Comparison of ENCODE assay signal across 23 cellular contexts in the genomic region with DNA sequence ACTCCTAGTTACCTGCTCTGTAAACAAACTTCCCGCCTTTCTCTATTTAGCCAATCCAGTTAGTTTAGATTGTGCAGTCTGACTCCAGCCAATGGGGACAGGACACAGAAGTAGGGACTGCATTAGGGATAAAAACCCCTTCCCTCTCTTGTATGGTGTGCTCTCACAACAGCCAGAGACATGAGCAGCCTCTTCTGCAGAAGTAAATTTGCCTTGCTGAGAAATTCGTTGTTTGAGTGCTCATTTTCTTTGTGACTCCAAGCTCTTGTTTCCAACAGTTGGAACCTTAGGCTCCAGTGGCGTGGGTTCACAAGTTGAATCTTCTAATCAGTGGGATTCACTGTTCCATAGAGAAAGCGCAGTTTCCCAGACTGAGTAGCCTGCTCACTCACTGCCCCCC.
DNase-seq lines count a peak whose midpoint lies in the region; ATAC-seq, FAIRE-seq and TF ChIP-seq lines count a peak whose summit lies in the region.
"Had no signal": no experiment of that assay in that cellular context is flagged by ENCODE, and none has a peak within 500 bp of the region (broad histone marks: within the 10 kb centered on the region; RNA-seq: fewer than 3 reads in every experiment).

No MANE protein-coding gene starts in this region.

- H4K20me1 ChIP-seq in HepG2 (ENCODE audit: insufficient read depth, low read length), result no peaks in the 10 kb centered on the region
- H4K20me1 ChIP-seq in K562 (replicated peaks; ENCODE audit: control insufficient read depth, insufficient read depth, low read length), result no peaks in the 10 kb centered on the region

- TF ChIP-seq EP300 in HepG2 (IDR thresholded peaks at IDR 0.05; ENCODE audit: low read depth in 2 of 2, low read length in 2 of 2) (no peak), HepG2 (CRISPR knock-in tag; IDR thresholded peaks at IDR 0.05; ENCODE audit: borderline replicate concordance) (no peak), K562 (IDR thresholded peaks at IDR 0.05; ENCODE audit: low read length) (no peak)

- no peak overlapping the region for H3K4me2 ChIP-seq in HepG2 (ENCODE audit: low read depth, low read length)
- no peak overlapping the region for H3K4me2 ChIP-seq in K562 (ENCODE audit: insufficient read depth, low read length)

- H3K4me1 ChIP-seq in HepG2 (ENCODE audit: insufficient read depth, low read length) (no peaks in the 10 kb centered on the region), right lobe of liver (no peaks in the 10 kb centered on the region), K562 (replicated peaks in 1 of 2; ENCODE audit: control insufficient read depth in 2 of 2, insufficient read depth in 2 of 2, low read length in 2 of 2) (no peaks in the 10 kb centered on the region)

- H3K27me3 Mint-ChIP-seq in memory B cell, result no peaks in the 10 kb centered on the region
- no peaks in the 10 kb centered on the region for H3K27me3 Mint-ChIP-seq in activated naive CD4-positive, alpha-beta T cell treated with anti-CD3 and anti-CD28 coated beads, Interleukin-2, amount 10 ng/mL, durations not matched to agents 7 days and 5 days

- H3K9me3 Mint-ChIP-seq in memory B cell, result peaks cover 20% of the 10 kb centered on the region
- H3K9me3 Mint-ChIP-seq in activated naive CD4-positive, alpha-beta T cell treated with anti-CD3 and anti-CD28 coated beads, Interleukin-2, amount 10 ng/mL, durations not matched to agents 7 days and 5 days, result peaks cover 61% of the 10 kb centered on the region

- H3K27ac Mint-ChIP-seq in memory B cell, result peak overlapping the region; percentile 25
- H3K27ac Mint-ChIP-seq in activated naive CD4-positive, alpha-beta T cell treated with anti-CD3 and anti-CD28 coated beads, Interleukin-2, amount 10 ng/mL, durations not matched to agents 7 days and 5 days, result no peak overlapping the region

- H3K4me1 Mint-ChIP-seq in memory B cell, result no peaks in the 10 kb centered on the region
- H3K4me1 Mint-ChIP-seq in activated naive CD4-positive, alpha-beta T cell treated with anti-CD3 and anti-CD28 coated beads, Interleukin-2, amount 10 ng/mL, durations not matched to agents 7 days and 5 days, result no peaks in the 10 kb centered on the region

- H3K4me3 Mint-ChIP-seq in memory B cell, result no peak overlapping the region
- no peak overlapping the region for H3K4me3 Mint-ChIP-seq in activated naive CD4-positive, alpha-beta T cell treated with anti-CD3 and anti-CD28 coated beads, Interleukin-2, amount 10 ng/mL, durations not matched to agents 7 days and 5 days

- BruUV-seq in HepG2 (replicated peaks; lab: Mats Ljungman, UMichigan), result no TSS peak
- no TSS peak for BruUV-seq in K562 (replicated peaks; lab: Mats Ljungman, UMichigan)

- H3K36me3 ChIP-seq in HepG2 (replicated peaks in 1 of 2; ENCODE audit: control insufficient read depth in 1 of 2, insufficient read depth in 2 of 2, low read length in 2 of 2) (no peaks in the 10 kb centered on the region), right lobe of liver (no peaks in the 10 kb centered on the region), K562 (ENCODE audit: control insufficient read depth, insufficient read depth, low read length) (no peaks in the 10 kb centered on the region)

- H3K9me1 ChIP-seq in K562 (ENCODE audit: control insufficient read depth, insufficient read depth, low read length), result no peaks in the 10 kb centered on the region

- POLR2A ChIA-PET in HepG2 (lab: Yijun Ruan, JAX) (no interaction called here), K562 (lab: Yijun Ruan, JAX) (no interaction called here)

- H3K79me2 ChIP-seq in HepG2 (ENCODE audit: insufficient read depth, low read length) (no peaks in the 10 kb centered on the region), K562 (ENCODE audit: control insufficient read depth, insufficient read depth, low read length) (no peaks in the 10 kb centered on the region)

- 0% methylated on average over 4 of the region's 4 CpGs for WGBS in HepG2 (ENCODE audit: low lambda C conversion rate)
- WGBS in right lobe of liver (ENCODE audit: insufficient coverage, low coverage, low lambda C conversion rate, missing lambda C conversion rate), result 61% methylated on average over 3 of the region's 4 CpGs
- WGBS in K562 (ENCODE audit: insufficient coverage, low coverage, missing lambda C conversion rate), result 0% methylated on average over 4 of the region's 4 CpGs

- no peaks in the 10 kb centered on the region for H3K27me3 ChIP-seq in HepG2 (ENCODE audit: control insufficient read depth in 1 of 2, insufficient read depth in 2 of 2, low read length in 2 of 2)
- no peaks in the 10 kb centered on the region for H3K27me3 ChIP-seq in right lobe of liver
- H3K27me3 ChIP-seq in K562 (ENCODE audit: control insufficient read depth in 2 of 2, insufficient read depth in 2 of 2, low read length in 2 of 2), result no peaks in the 10 kb centered on the region

- H3K9ac ChIP-seq in HepG2 (ENCODE audit: insufficient read depth, low read depth, low read length), result no peak overlapping the region
- no peak overlapping the region for H3K9ac ChIP-seq in K562 (ENCODE audit: insufficient read depth in 1 of 2, low read depth in 2 of 2, low read length in 2 of 2)

- TF ChIP-seq POLR2A in HepG2 (IDR thresholded peaks at IDR 0.05; ENCODE audit: insufficient read depth in 1 of 2, low read depth in 2 of 2, low read length in 2 of 2) (no peak), right lobe of liver (IDR thresholded peaks at IDR 0.05) (no peak), K562 (conservative IDR thresholded peaks at IDR 0.05) (no peak)

- CTCF ChIA-PET in HepG2 (lab: Yijun Ruan, JAX; ENCODE audit: low intra/inter-chr PET ratio, low total read pairs) (no interaction called here), K562 (lab: Yijun Ruan, JAX; ENCODE audit: low intra/inter-chr PET ratio) (interaction anchor here (0.7 kb wide), 1 partner anchor 415 kb away, joined by 4 read pairs; no protein-coding TSS in a partner anchor)
- CTCF ChIA-PET in activated naive CD4-positive, alpha-beta T cell treated with anti-CD3 and anti-CD28 coated beads, Interleukin-2, amount 10 ng/mL, durations not matched to agents 7 days and 5 days (lab: Charles Lee), result no interaction called here

- no peak overlapping the region for H2AFZ ChIP-seq in HepG2 (ENCODE audit: low read length)
- no peak overlapping the region for H2AFZ ChIP-seq in K562 (ENCODE audit: low read depth, low read length)

- in situ Hi-C loops in HepG2 (cut with HindIII; ENCODE audit: extremely low pct_ligation_motif_present, low pct_unique_long_range_greater_than_20kb), result loop anchor here (25.0 kb wide), 1 partner anchor 430 kb away; a partner anchor contains a TSS
- in situ Hi-C loops in K562 (cut with MboI), result no loop called here

- H3K9me3 ChIP-seq in HepG2 (ENCODE audit: low read length) (peaks cover 65% of the 10 kb centered on the region), right lobe of liver (no peaks in the 10 kb centered on the region), K562 (replicated peaks; ENCODE audit: control insufficient read depth, insufficient read depth, low read depth, low read length) (peaks cover 2% of the 10 kb centered on the region; the same call in 1 of the 2 replicates)

- FAIRE-seq in HepG2 (lab: Jason Lieb, UNC) (no peak), K562 (lab: Jason Lieb, UNC) (no peak)
- FAIRE-seq: D721Med, GM12891 had no signal

- DNase-seq in HepG2 (ENCODE audit: low spot score) (no peak), right lobe of liver (no peak), K562 (ENCODE audit: extremely low read depth in 1 of 4, low spot score in 3 of 4) (no peak), memory B cell (ENCODE audit: low spot score in 2 of 2) (no peak), KG1 (lab: John Stamatoyannopoulos, UW) (no peak), NCI-H1092 treated with DMSO at 0.1 percent for 48 hours (lab: John Stamatoyannopoulos, UW) (no peak), NCI-H748 treated with DMSO at 0.1 percent for 48 hours (lab: John Stamatoyannopoulos, UW) (no peak)
- no peak for DNase-seq in activated naive CD4-positive, alpha-beta T cell treated with anti-CD3 and anti-CD28 coated beads, Interleukin-2, amount 10 ng/mL, durations not matched to agents 7 days and 5 days
- DNase-seq: DND-41, GOT3, KBM-7, NCI-H1092, NCI-H1436 treated with DMSO at 0.1 percent for 48 hours, NCI-H2081, NCI-H2171 treated with DMSO at 0.1 percent for 48 hours, NCI-H524 treated with DMSO at 0.1 percent for 48 hours, PC-3, RPMI8226, SHP77 had no signal

- ATAC-seq in HepG2, result no peak
- no peak for ATAC-seq in right lobe of liver
- no peak for ATAC-seq in K562
- ATAC-seq in memory B cell (ENCODE audit: low read depth), result no peak
- ATAC-seq: HCT116, PC-3 had no signal

- TF ChIP-seq RAD21 in HepG2 (CRISPR knock-in tag; IDR thresholded peaks at IDR 0.05), result no peak
- no peak for TF ChIP-seq RAD21 in K562 (CRISPR knock-in tag; conservative IDR thresholded peaks at IDR 0.05 in 1 of 2, IDR thresholded peaks at IDR 0.05 in 1 of 2)

- TF ChIP-seq CTCF in HepG2 (CRISPR knock-in tag; IDR thresholded peaks at IDR 0.05) (no peak), right lobe of liver (IDR thresholded peaks at IDR 0.05) (no peak), K562 (IDR thresholded peaks at IDR 0.05 in 2 of 3, conservative IDR thresholded peaks at IDR 0.05 in 1 of 3; ENCODE audit: insufficient read depth in 2 of 3, low read depth in 1 of 3, low read length in 3 of 3) (no peak)

- H3K27ac ChIP-seq in HepG2 (ENCODE audit: extremely low read length, insufficient read depth, low read length), result no peak overlapping the region
- no peak overlapping the region for H3K27ac ChIP-seq in right lobe of liver
- no peak overlapping the region for H3K27ac ChIP-seq in K562 (ENCODE audit: extremely low read depth, low read depth, low read length)
- H3K27ac ChIP-seq: SK-N-MC had no signal

- intact Hi-C loops in HepG2 (cut with micrococcal nuclease; ENCODE audit: unreplicated experiment), result no loop called here
- intact Hi-C loops in right lobe of liver (cut with DNase I), result no loop called here
- intact Hi-C loops in K562 (cut with micrococcal nuclease), result no loop called here

- H3K4me3 ChIP-seq in HepG2 (replicated peaks in 1 of 3; ENCODE audit: insufficient read depth in 1 of 3, low read depth in 2 of 3, low read length in 3 of 3), result no peak overlapping the region
- no peak overlapping the region for H3K4me3 ChIP-seq in right lobe of liver
- no peak overlapping the region for H3K4me3 ChIP-seq in K562
- H3K4me3 ChIP-seq: SK-N-MC had no signal

- peaks cover 4% of the 10 kb centered on the region for H3K36me3 Mint-ChIP-seq in memory B cell
- peaks cover 3% of the 10 kb centered on the region for H3K36me3 Mint-ChIP-seq in activated naive CD4-positive, alpha-beta T cell treated with anti-CD3 and anti-CD28 coated beads, Interleukin-2, amount 10 ng/mL, durations not matched to agents 7 days and 5 days

TF ChIP-seq in HepG2, 621 proteins besides CTCF, POLR2A, EP300 and RAD21:
- TF ChIP-seq NR3C1 (CRISPR knock-in tag; IDR thresholded peaks at IDR 0.05), result no peak
- peak; percentile 31; the same call in 1 of the 2 replicates for TF ChIP-seq ZNF562 (CRISPR knock-in tag; IDR thresholded peaks at IDR 0.05; ENCODE audit: borderline replicate concordance)

TF ChIP-seq in K562, 482 proteins besides CTCF, POLR2A, EP300 and RAD21:
- TF ChIP-seq CBX5 (IDR thresholded peaks at IDR 0.05; ENCODE audit: borderline replicate concordance, low read depth), result peak; percentile 70; the same call in 1 of the 2 replicates
- no peak for TF ChIP-seq HNRNPUL1 (IDR thresholded peaks at IDR 0.05; ENCODE audit: low read length)
